In the genomic region with DNA sequence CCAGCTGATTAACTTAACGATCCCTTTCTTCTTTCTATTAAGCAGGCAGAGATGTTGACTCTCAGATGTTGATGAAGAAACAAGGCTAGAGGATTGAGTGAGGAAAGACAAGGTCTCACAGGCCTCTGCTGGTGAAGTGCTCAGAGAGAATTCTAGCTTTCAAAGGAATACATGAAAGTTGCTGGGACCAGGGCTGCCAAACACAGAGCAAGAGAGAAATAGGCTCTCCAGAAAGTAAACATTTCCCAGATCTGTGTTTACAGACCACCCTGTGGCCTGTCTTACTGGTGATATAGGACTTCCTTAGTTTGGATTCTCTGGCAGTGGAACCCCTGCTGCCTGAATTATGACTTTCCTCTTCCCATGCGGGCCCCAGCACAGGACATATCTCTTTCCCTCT, we compare ENCODE assay signal across 30 cellular contexts.
"Had no signal": no experiment of that assay in that cellular context is flagged by ENCODE, and none has a peak within 500 bp of the region (broad histone marks: within the 10 kb centered on the region; RNA-seq: fewer than 3 reads in every experiment).

No MANE protein-coding gene starts in this region.

- H3K4me3 Mint-ChIP-seq: naive thymus-derived CD4-positive, alpha-beta T cell; neural crest cell had no signal

- H3K27me3 ChIP-seq: gastroesophageal sphincter, heart left ventricle, right lobe of liver, stomach, thyroid gland had no signal

- H3K9ac ChIP-seq: parathyroid adenoma had no signal

- H3K27ac ChIP-seq: dorsolateral prefrontal cortex, epithelial cell of prostate, foreskin keratinocyte, gastroesophageal sphincter, heart left ventricle, lower lobe of right lung, neutrophil, parathyroid adenoma, right lobe of liver, stomach, thyroid gland had no signal

- H3K36me3 ChIP-seq: gastroesophageal sphincter, heart left ventricle, lower lobe of right lung, neutrophil, right lobe of liver, stomach, thyroid gland had no signal

- H3K27me3 Mint-ChIP-seq: progenitor cell of endocrine pancreas had no signal

- H3K79me2 ChIP-seq: parathyroid adenoma had no signal

- DNase-seq: cerebellar nuclear complex; dorsolateral prefrontal cortex; effector CD4-positive, alpha-beta T cell; foreskin keratinocyte; heart left ventricle; hippocampal formation; islet precursor cell; kidney glomerular epithelial cell; left colon; left ventricle myocardium superior; lower lobe of right lung; midbrain; naive thymus-derived CD4-positive, alpha-beta T cell; right lobe of liver; small intestine; stimulated activated CD4-positive, alpha-beta T cell treated with anti-CD3 and anti-CD28 coated beads, Interleukin-12 subunit alpha, Interleukin-12 subunit beta, amount 100 ng/mL, for 4 hours; stimulated activated CD4-positive, alpha-beta T cell treated with anti-CD3 and anti-CD28 coated beads, Interleukin-1b, Interleukin-23, amount 100 ng/mL, for 48 hours; stimulated activated CD4-positive, alpha-beta T cell treated with anti-CD3 and anti-CD28 coated beads, Interleukin-4, amount 100 ng/mL, for 1 hour; stimulated activated CD8-positive, alpha-beta memory T cell treated with anti-CD3 and anti-CD28 coated beads, Interleukin-4, amount 100 ng/mL, for 48 hours; stimulated activated naive CD4-positive, alpha-beta T cell; stomach; thyroid gland; trophoblast cell had no signal

- H3K4me1 Mint-ChIP-seq: naive thymus-derived CD4-positive, alpha-beta T cell; neural crest cell had no signal

- H3K4me3 ChIP-seq: dorsolateral prefrontal cortex, gastroesophageal sphincter, heart left ventricle, lower lobe of right lung, right lobe of liver, stomach, thyroid gland had no signal

- H2AFZ ChIP-seq: parathyroid adenoma had no signal

- H3K9me3 ChIP-seq: gastroesophageal sphincter, heart left ventricle, lower lobe of right lung, neutrophil, right lobe of liver, stomach, thyroid gland had no signal

- H3K27ac Mint-ChIP-seq: naive thymus-derived CD4-positive, alpha-beta T cell; progenitor cell of endocrine pancreas had no signal

- H3K4me1 ChIP-seq: foreskin keratinocyte, parathyroid adenoma, thyroid gland had no signal

- H3K9me3 Mint-ChIP-seq: neural crest cell had no signal

- ATAC-seq: esophagus mucosa; foreskin keratinocyte; gastroesophageal sphincter; heart left ventricle; left colon; left ventricle myocardium superior; lower lobe of right lung; naive thymus-derived CD4-positive, alpha-beta T cell had no signal
